ENCODE assay signal across 1 cellular context in the genomic region with DNA sequence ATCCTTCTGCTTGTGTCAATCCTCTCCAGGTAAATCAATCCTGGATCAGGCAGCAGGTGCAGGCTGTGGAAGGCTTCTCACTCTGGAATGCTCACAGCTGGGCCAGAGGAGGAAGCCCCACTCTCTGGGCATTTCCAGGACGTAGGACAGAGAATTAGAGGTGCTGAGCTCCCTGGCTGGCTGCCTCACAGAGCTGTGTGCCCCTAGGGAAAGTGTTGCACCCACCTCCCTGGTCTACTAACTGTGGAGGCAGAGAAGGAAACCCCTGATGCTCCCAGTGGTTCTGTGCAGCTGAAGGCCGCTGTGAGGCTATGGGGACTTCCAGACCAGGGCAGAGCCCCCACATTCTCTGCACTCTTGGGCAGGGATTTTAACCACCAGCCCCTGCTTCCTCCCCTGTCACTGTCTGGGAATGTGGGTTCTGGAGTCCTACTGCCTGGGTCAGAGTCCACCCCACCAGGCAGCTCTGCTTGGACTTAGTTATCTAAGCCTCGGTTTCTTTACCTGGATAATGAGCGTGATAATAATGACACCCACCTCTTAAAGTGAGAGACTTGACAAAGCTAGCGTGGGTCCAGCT.
A peak's percentile ranks its signal among the peaks of the same experiment; 100 is the strongest.
TF ChIP-seq lines count a peak whose summit lies in the region.

No MANE protein-coding gene starts in this region.

TF ChIP-seq in HepG2, 621 proteins besides CTCF, POLR2A, EP300 and RAD21:
- TF ChIP-seq, protein P1, sequence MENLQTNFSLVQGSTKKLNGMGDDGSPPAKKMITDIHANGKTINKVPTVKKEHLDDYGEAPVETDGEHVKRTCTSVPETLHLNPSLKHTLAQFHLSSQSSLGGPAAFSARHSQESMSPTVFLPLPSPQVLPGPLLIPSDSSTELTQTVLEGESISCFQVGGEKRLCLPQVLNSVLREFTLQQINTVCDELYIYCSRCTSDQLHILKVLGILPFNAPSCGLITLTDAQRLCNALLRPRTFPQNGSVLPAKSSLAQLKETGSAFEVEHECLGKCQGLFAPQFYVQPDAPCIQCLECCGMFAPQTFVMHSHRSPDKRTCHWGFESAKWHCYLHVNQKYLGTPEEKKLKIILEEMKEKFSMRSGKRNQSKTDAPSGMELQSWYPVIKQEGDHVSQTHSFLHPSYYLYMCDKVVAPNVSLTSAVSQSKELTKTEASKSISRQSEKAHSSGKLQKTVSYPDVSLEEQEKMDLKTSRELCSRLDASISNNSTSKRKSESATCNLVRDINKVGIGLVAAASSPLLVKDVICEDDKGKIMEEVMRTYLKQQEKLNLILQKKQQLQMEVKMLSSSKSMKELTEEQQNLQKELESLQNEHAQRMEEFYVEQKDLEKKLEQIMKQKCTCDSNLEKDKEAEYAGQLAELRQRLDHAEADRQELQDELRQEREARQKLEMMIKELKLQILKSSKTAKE (CRISPR knock-in tag; IDR thresholded peaks at IDR 0.05; ENCODE audit: borderline replicate concordance): 0 out of 2 replicates have a peak, but pooled peaks have one; percentile 32
- TF ChIP-seq HNF4A (CRISPR knock-in tag; IDR thresholded peaks at IDR 0.05): peak; percentile 52
- TF ChIP-seq, protein P2, sequence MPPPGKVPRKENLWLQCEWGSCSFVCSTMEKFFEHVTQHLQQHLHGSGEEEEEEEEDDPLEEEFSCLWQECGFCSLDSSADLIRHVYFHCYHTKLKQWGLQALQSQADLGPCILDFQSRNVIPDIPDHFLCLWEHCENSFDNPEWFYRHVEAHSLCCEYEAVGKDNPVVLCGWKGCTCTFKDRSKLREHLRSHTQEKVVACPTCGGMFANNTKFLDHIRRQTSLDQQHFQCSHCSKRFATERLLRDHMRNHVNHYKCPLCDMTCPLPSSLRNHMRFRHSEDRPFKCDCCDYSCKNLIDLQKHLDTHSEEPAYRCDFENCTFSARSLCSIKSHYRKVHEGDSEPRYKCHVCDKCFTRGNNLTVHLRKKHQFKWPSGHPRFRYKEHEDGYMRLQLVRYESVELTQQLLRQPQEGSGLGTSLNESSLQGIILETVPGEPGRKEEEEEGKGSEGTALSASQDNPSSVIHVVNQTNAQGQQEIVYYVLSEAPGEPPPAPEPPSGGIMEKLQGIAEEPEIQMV (CRISPR knock-in tag; IDR thresholded peaks at IDR 0.05; ENCODE audit: low read depth): no peak
- peak; percentile 7 for TF ChIP-seq TEAD3 (CRISPR knock-in tag; optimal IDR thresholded peaks at IDR 0.05; ENCODE audit: borderline replicate concordance)
- TF ChIP-seq FOSL2 (CRISPR knock-in tag; IDR thresholded peaks at IDR 0.05): 0 out of 2 replicates have a peak, but pooled peaks have one; percentile 22
TF ChIP-seq in HepG2: peak in this region for 4.
